ENCODE assay signal across 2 cellular contexts in genomic region chr2:173955004-173955403, GRCh38.
A peak's percentile ranks its signal among the peaks of the same experiment; 100 is the strongest.
TF ChIP-seq lines count a peak whose summit lies in the region.

No MANE protein-coding gene starts in this region.

TF ChIP-seq in HCT116, 20 proteins besides CTCF, POLR2A, EP300 and RAD21:
- TF ChIP-seq EZH2phosphoT487 (IDR thresholded peaks at IDR 0.05; ENCODE audit: borderline replicate concordance) (no peak), JUND (IDR thresholded peaks at IDR 0.05) (no peak), ZNF274 (IDR thresholded peaks at IDR 0.05; ENCODE audit: low read depth, low read length) (no peak), POLR2AphosphoS5 (IDR thresholded peaks at IDR 0.05; ENCODE audit: low read depth, low read length) (no peak; the same call in 1 of the 2 replicates), MAX (IDR thresholded peaks at IDR 0.05) (no peak), FOSL1 (IDR thresholded peaks at IDR 0.05; ENCODE audit: low read depth) (no peak), CBX3 (IDR thresholded peaks at IDR 0.05; ENCODE audit: low read depth) (no peak), SRF (IDR thresholded peaks at IDR 0.05; ENCODE audit: low read depth) (no peak), SIN3A (IDR thresholded peaks at IDR 0.05; ENCODE audit: low read depth) (no peak), ATF3 (IDR thresholded peaks at IDR 0.05) (no peak), TCF7L2 (IDR thresholded peaks at IDR 0.05; ENCODE audit: borderline replicate concordance, extremely low read depth, insufficient read depth, insufficient read length) (no peak)
- TF ChIP-seq, protein P1, sequence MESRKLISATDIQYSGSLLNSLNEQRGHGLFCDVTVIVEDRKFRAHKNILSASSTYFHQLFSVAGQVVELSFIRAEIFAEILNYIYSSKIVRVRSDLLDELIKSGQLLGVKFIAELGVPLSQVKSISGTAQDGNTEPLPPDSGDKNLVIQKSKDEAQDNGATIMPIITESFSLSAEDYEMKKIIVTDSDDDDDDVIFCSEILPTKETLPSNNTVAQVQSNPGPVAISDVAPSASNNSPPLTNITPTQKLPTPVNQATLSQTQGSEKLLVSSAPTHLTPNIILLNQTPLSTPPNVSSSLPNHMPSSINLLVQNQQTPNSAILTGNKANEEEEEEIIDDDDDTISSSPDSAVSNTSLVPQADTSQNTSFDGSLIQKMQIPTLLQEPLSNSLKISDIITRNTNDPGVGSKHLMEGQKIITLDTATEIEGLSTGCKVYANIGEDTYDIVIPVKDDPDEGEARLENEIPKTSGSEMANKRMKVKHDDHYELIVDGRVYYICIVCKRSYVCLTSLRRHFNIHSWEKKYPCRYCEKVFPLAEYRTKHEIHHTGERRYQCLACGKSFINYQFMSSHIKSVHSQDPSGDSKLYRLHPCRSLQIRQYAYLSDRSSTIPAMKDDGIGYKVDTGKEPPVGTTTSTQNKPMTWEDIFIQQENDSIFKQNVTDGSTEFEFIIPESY (IDR thresholded peaks at IDR 0.05; ENCODE audit: extremely low read depth, insufficient replicate concordance, low read length) = no peak
- TF ChIP-seq, protein P2, sequence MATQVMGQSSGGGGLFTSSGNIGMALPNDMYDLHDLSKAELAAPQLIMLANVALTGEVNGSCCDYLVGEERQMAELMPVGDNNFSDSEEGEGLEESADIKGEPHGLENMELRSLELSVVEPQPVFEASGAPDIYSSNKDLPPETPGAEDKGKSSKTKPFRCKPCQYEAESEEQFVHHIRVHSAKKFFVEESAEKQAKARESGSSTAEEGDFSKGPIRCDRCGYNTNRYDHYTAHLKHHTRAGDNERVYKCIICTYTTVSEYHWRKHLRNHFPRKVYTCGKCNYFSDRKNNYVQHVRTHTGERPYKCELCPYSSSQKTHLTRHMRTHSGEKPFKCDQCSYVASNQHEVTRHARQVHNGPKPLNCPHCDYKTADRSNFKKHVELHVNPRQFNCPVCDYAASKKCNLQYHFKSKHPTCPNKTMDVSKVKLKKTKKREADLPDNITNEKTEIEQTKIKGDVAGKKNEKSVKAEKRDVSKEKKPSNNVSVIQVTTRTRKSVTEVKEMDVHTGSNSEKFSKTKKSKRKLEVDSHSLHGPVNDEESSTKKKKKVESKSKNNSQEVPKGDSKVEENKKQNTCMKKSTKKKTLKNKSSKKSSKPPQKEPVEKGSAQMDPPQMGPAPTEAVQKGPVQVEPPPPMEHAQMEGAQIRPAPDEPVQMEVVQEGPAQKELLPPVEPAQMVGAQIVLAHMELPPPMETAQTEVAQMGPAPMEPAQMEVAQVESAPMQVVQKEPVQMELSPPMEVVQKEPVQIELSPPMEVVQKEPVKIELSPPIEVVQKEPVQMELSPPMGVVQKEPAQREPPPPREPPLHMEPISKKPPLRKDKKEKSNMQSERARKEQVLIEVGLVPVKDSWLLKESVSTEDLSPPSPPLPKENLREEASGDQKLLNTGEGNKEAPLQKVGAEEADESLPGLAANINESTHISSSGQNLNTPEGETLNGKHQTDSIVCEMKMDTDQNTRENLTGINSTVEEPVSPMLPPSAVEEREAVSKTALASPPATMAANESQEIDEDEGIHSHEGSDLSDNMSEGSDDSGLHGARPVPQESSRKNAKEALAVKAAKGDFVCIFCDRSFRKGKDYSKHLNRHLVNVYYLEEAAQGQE (IDR thresholded peaks at IDR 0.05; ENCODE audit: low read depth) = no peak

TF ChIP-seq in HepG2, 621 proteins besides CTCF, POLR2A, EP300 and RAD21:
- TF ChIP-seq SNAPC4 (CRISPR knock-in tag; IDR thresholded peaks at IDR 0.05) = no peak
- TF ChIP-seq ZNF556 (CRISPR knock-in tag; IDR thresholded peaks at IDR 0.05; ENCODE audit: borderline replicate concordance) = no peak
- no peak for TF ChIP-seq THAP7 (CRISPR knock-in tag; IDR thresholded peaks at IDR 0.05)
- TF ChIP-seq STAG1 (CRISPR knock-in tag; IDR thresholded peaks at IDR 0.05) = peak; percentile 49
- no peak for TF ChIP-seq HOXA9 (CRISPR knock-in tag; IDR thresholded peaks at IDR 0.05; ENCODE audit: borderline replicate concordance)
- TF ChIP-seq CEBPB (IDR thresholded peaks at IDR 0.05; ENCODE audit: borderline replicate concordance, low read depth, low read length) = peak; percentile 12; the same call in 1 of the 2 replicates
- no peak for TF ChIP-seq MYPOP (CRISPR knock-in tag; IDR thresholded peaks at IDR 0.05)
- no peak for TF ChIP-seq HMG20A (CRISPR knock-in tag; IDR thresholded peaks at IDR 0.05; ENCODE audit: borderline replicate concordance)
- no peak for TF ChIP-seq ZNF441 (CRISPR knock-in tag; IDR thresholded peaks at IDR 0.05; ENCODE audit: borderline replicate concordance)
- TF ChIP-seq, protein P3, sequence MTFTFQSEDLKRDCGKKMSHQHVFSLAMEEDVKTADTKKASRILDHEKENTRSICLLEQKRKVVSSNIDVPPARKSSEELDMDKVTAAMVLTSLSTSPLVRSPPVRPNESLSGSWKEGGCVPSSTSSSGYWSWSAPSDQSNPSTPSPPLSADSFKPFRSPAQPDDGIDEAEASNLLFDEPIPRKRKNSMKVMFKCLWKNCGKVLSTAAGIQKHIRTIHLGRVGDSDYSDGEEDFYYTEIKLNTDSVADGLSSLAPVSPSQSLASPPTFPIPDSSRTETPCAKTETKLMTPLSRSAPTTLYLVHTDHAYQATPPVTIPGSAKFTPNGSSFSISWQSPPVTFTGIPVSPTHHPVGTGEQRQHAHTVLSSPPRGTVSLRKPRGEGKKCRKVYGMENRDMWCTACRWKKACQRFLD (CRISPR knock-in tag; IDR thresholded peaks at IDR 0.05; ENCODE audit: borderline replicate concordance) = no peak
- TF ChIP-seq ZNF768 (CRISPR knock-in tag; IDR thresholded peaks at IDR 0.05) = no peak
- no peak for TF ChIP-seq GABPB1 (CRISPR knock-in tag; IDR thresholded peaks at IDR 0.05)
- no peak for TF ChIP-seq CBFB (CRISPR knock-in tag; IDR thresholded peaks at IDR 0.05)
- TF ChIP-seq ZEB1 (IDR thresholded peaks at IDR 0.05; ENCODE audit: insufficient replicate concordance, low read depth) = peak; percentile 95
- TF ChIP-seq ZBTB39 (CRISPR knock-in tag; IDR thresholded peaks at IDR 0.05) = 0 out of 2 replicates have a peak, but pooled peaks have one; percentile 15
- no peak for TF ChIP-seq REXO4 (CRISPR knock-in tag; IDR thresholded peaks at IDR 0.05; ENCODE audit: borderline replicate concordance)
- TF ChIP-seq ZNF282 (IDR thresholded peaks at IDR 0.05; ENCODE audit: partially characterized antibody) = no peak
- no peak for TF ChIP-seq BRD4 (CRISPR knock-in tag; IDR thresholded peaks at IDR 0.05)
- TF ChIP-seq ZFX (CRISPR knock-in tag; IDR thresholded peaks at IDR 0.05; ENCODE audit: low read depth) = no peak
- TF ChIP-seq, protein P4, sequence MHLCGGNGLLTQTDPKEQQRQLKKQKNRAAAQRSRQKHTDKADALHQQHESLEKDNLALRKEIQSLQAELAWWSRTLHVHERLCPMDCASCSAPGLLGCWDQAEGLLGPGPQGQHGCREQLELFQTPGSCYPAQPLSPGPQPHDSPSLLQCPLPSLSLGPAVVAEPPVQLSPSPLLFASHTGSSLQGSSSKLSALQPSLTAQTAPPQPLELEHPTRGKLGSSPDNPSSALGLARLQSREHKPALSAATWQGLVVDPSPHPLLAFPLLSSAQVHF (CRISPR knock-in tag; IDR thresholded peaks at IDR 0.05) = no peak
- no peak for TF ChIP-seq THAP11 (CRISPR knock-in tag; IDR thresholded peaks at IDR 0.05)
- TF ChIP-seq ZNF547 (CRISPR knock-in tag; IDR thresholded peaks at IDR 0.05) = no peak
